In the genomic region with DNA sequence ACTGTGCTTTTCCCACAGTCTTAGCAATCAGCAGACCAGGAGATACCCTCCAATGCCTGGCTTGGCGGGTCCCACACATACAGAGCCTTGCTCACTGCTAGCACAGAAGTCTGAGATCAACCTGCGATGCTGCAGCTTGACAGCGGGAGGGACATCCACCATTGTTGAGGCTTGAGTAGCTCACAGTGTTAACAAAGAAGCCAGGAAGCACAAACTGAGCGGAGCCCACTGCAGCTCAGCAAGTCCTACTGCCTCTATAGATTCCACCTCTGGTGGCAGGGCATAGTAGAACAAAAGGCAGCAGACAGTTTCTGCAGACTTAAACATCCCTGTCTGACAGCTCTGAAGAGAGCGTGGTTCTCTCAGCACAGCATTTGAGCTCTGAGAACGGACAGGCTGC, we compare ENCODE assay signal across 1 cellular context.
TF ChIP-seq lines count a peak whose summit lies in the region.

No MANE protein-coding gene starts in this region.

TF ChIP-seq in WTC11, 78 proteins besides CTCF, POLR2A, EP300 and RAD21 (continued from another document):
- TF ChIP-seq ATF6 (CRISPR knock-in tag; IDR thresholded peaks at IDR 0.05) (no peak), GABPB1 (CRISPR knock-in tag; IDR thresholded peaks at IDR 0.05) (no peak), TEAD4 (CRISPR knock-in tag; IDR thresholded peaks at IDR 0.05) (no peak), ZNF396 (CRISPR knock-in tag; IDR thresholded peaks at IDR 0.05; ENCODE audit: borderline replicate concordance) (no peak), ZNF138 (CRISPR knock-in tag; conservative IDR thresholded peaks at IDR 0.05) (no peak)
- TF ChIP-seq, protein P1, sequence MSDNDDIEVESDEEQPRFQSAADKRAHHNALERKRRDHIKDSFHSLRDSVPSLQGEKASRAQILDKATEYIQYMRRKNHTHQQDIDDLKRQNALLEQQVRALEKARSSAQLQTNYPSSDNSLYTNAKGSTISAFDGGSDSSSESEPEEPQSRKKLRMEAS (CRISPR knock-in tag; IDR thresholded peaks at IDR 0.05), result no peak
